11 cellular contexts compared by ENCODE assay signal in genomic region chr4:48668254-48669017, GRCh38.
DNase-seq lines count a peak whose midpoint lies in the region; ATAC-seq, FAIRE-seq and TF ChIP-seq lines count a peak whose summit lies in the region.
"Had no signal": no experiment of that assay in that cellular context is flagged by ENCODE, and none has a peak within 500 bp of the region (broad histone marks: within the 10 kb centered on the region; RNA-seq: fewer than 3 reads in every experiment).

No MANE protein-coding gene starts in this region.

- no peak overlapping the region for H3K4me3 ChIP-seq in CD8-positive, alpha-beta T cell (ENCODE audit: low read depth, low read length)
- no peak overlapping the region for H3K4me3 ChIP-seq in neural progenitor cell
- H3K4me3 ChIP-seq: right lobe of liver, tibial nerve had no signal

- in situ Hi-C loops in ACHN (cut with HindIII; ENCODE audit: low pct_ligation_motif_present, low pct_unique_long_range_greater_than_20kb, low sequenced_read_pairs) = no loop called here

- no peak overlapping the region for H3K4me2 ChIP-seq in neural progenitor cell

- H3K79me2 ChIP-seq in neural progenitor cell (ENCODE audit: low read depth) = peaks cover 61% of the 10 kb centered on the region

- CTCF ChIA-PET in CD8-positive, alpha-beta T cell (lab: Charles Lee) = interaction anchor here (1.2 kb wide), 1 partner anchor 12 kb away, joined by 3 read pairs; no protein-coding TSS in a partner anchor

- peaks cover 4% of the 10 kb centered on the region for H3F3A ChIP-seq in neural progenitor cell (ENCODE audit: low read depth)

- peak overlapping the region; percentile 49 for H3K27ac Mint-ChIP-seq in CD8-positive, alpha-beta T cell
- H3K27ac Mint-ChIP-seq in T-helper 17 cell (peak overlapping the region; percentile 62), neural progenitor cell (no peak overlapping the region)

- TF ChIP-seq CTCF in CD8-positive, alpha-beta T cell (IDR thresholded peaks at IDR 0.05) = no peak
- no peak for TF ChIP-seq CTCF in neural progenitor cell (IDR thresholded peaks at IDR 0.05)

- FAIRE-seq in islet of Langerhans (lab: Jason Lieb, UNC) (peak; percentile 33), H54 (lab: Jason Lieb, UNC) (no peak)

- H3K27me3 ChIP-seq in CD8-positive, alpha-beta T cell (ENCODE audit: insufficient read depth, low read length) = no peaks in the 10 kb centered on the region
- H3K27me3 ChIP-seq in neural progenitor cell = no peaks in the 10 kb centered on the region
- H3K27me3 ChIP-seq: right lobe of liver, tibial nerve had no signal

- TF ChIP-seq POLR2A in H54 (IDR thresholded peaks at IDR 0.05; ENCODE audit: low read depth, low read length) = no peak

- H3K27ac ChIP-seq in CD8-positive, alpha-beta T cell (ENCODE audit: low read depth, low read length) = no peak overlapping the region
- H3K27ac ChIP-seq in neural progenitor cell = no peak overlapping the region
- H3K27ac ChIP-seq: right lobe of liver had no signal

- peaks cover 37% of the 10 kb centered on the region for H3K4me1 Mint-ChIP-seq in CD8-positive, alpha-beta T cell (ENCODE audit: low read depth)
- peaks cover 27% of the 10 kb centered on the region for H3K4me1 Mint-ChIP-seq in T-helper 17 cell
- peaks cover 2% of the 10 kb centered on the region for H3K4me1 Mint-ChIP-seq in neural progenitor cell

- POLR2A ChIA-PET in CD8-positive, alpha-beta T cell (lab: Charles Lee) = interaction anchor here (0.5 to 1.2 kb wide), 4 partner anchors 11 to 316 kb away, joined by 3 to 5 read pairs (median 4); no protein-coding TSS in a partner anchor

- H3K36me3 Mint-ChIP-seq in CD8-positive, alpha-beta T cell = peaks cover 10% of the 10 kb centered on the region
- H3K36me3 Mint-ChIP-seq in T-helper 17 cell (ENCODE audit: low read depth) (peaks cover 2% of the 10 kb centered on the region), neural progenitor cell (peaks cover 11% of the 10 kb centered on the region)

- no peak overlapping the region for H3K4me3 Mint-ChIP-seq in CD8-positive, alpha-beta T cell
- no peak overlapping the region for H3K4me3 Mint-ChIP-seq in T-helper 17 cell
- no peak overlapping the region for H3K4me3 Mint-ChIP-seq in neural progenitor cell
- H3K4me3 Mint-ChIP-seq: activated T-cell treated with anti-CD3 and anti-CD28 coated beads, Interleukin-2, amount 50 U/mL, for 4 hours had no signal

- H3K4me1 ChIP-seq in CD8-positive, alpha-beta T cell (ENCODE audit: insufficient read depth, low read length) = peaks cover 8% of the 10 kb centered on the region
- H3K4me1 ChIP-seq in neural progenitor cell = no peaks in the 10 kb centered on the region

- no peaks in the 10 kb centered on the region for H3K9me3 ChIP-seq in CD8-positive, alpha-beta T cell (ENCODE audit: low read length)
- no peaks in the 10 kb centered on the region for H3K9me3 ChIP-seq in T-helper 17 cell (ENCODE audit: control insufficient read depth, low read length, poor library complexity, severe bottlenecking)
- H3K9me3 ChIP-seq in neural progenitor cell (ENCODE audit: low read depth) = no peaks in the 10 kb centered on the region
- H3K9me3 ChIP-seq: right lobe of liver, tibial nerve had no signal

- peaks cover 4% of the 10 kb centered on the region for H3K9me3 Mint-ChIP-seq in CD8-positive, alpha-beta T cell
- no peaks in the 10 kb centered on the region for H3K9me3 Mint-ChIP-seq in neural progenitor cell

- H2AFZ ChIP-seq in neural progenitor cell (replicated peaks) = no peak overlapping the region

- intact Hi-C loops in CD8-positive, alpha-beta T cell (cut with DNase I, micrococcal nuclease) = no loop called here

- DNase-seq in CD8-positive, alpha-beta T cell = no peak
- no peak for DNase-seq in T-helper 17 cell
- DNase-seq in ACHN = no peak
- DNase-seq in neural progenitor cell (ENCODE audit: low spot score) = no peak
- DNase-seq in RPMI8226 = no peak
- DNase-seq in H54 (ENCODE audit: insufficient read length, low spot score) = no peak
- DNase-seq: activated T-cell treated with anti-CD3 and anti-CD28 coated beads, Interleukin-2, amount 50 U/mL, for 4 hours; right lobe of liver had no signal

- H3K36me3 ChIP-seq in CD8-positive, alpha-beta T cell (ENCODE audit: insufficient read depth, low read length) = no peaks in the 10 kb centered on the region
- no peaks in the 10 kb centered on the region for H3K36me3 ChIP-seq in neural progenitor cell
- H3K36me3 ChIP-seq: right lobe of liver had no signal

- peaks cover 9% of the 10 kb centered on the region for H4K20me1 ChIP-seq in neural progenitor cell (ENCODE audit: low read depth)

- no peak overlapping the region for H3K9ac ChIP-seq in neural progenitor cell

- ATAC-seq in CD8-positive, alpha-beta T cell = no peak
- ATAC-seq in GM21723 (IDR thresholded peaks at IDR 0.05; ENCODE audit: unreplicated experiment) (peak; percentile 49), T-helper 17 cell (no peak)
- ATAC-seq: activated T-cell treated with anti-CD3 and anti-CD28 coated beads, Interleukin-2, amount 50 U/mL, for 4 hours had no signal

- no peaks in the 10 kb centered on the region for H3K27me3 Mint-ChIP-seq in CD8-positive, alpha-beta T cell (ENCODE audit: low read depth)
- H3K27me3 Mint-ChIP-seq in T-helper 17 cell (no peaks in the 10 kb centered on the region), neural progenitor cell (ENCODE audit: insufficient read depth, low read depth) (peaks cover 2% of the 10 kb centered on the region)
